Comparison of ENCODE assay signal across 16 cellular contexts in the genomic region with DNA sequence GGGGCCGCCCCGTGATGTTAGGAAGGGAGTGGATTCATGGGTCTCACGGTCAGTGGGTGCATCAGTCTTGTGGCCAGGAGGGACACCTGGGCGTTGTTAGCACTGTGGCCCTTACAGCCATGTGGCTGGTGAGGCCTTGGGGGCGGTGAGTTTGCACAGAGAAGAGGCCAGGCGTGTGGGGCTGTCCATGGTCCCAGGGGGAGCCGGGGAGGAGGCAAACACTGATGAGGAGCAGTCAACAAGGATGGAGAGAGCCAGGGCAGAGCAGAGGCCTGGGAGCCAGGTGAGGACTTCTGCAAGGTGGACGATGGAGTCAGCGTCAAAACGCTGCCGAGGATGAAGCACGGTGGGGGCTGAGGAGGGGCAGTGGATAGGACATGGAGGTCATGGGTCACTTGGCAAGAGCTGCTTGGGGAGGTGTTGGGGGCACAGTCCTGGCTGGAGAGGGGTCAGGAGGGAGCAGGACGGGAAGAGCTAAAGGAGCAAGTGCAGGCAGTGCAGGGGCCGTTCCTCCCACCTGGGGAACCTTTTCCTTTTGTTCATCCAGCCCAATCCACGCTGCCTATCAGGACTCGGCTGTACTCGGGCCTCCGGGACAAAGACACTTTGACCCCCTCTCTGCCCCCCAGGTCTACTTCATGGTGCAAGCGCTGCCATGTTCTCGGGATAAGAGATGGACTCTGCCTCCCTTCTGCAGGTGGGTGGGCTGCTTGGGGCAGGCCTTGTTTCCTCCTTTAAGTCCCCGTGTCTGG.
"Had no signal": no experiment of that assay in that cellular context is flagged by ENCODE, and none has a peak within 500 bp of the region (broad histone marks: within the 10 kb centered on the region; RNA-seq: fewer than 3 reads in every experiment).

No MANE protein-coding gene starts in this region.

- DNase-seq: activated CD4-positive, alpha-beta memory T cell treated with anti-CD3 and anti-CD28 coated beads, Interleukin-2, amount 10 ng/mL, durations not matched to agents 7 days and 5 days; activated CD4-positive, alpha-beta T cell treated with anti-CD3 and anti-CD28 coated beads for 36 hours; activated CD4-positive, alpha-beta T cell treated with anti-CD3 and anti-CD28 coated beads, Interleukin-2, amount 50 U/mL, for 1 hour; activated CD4-positive, CD25-positive, alpha-beta regulatory T cell; activated naive CD4-positive, alpha-beta T cell treated with anti-CD3 and anti-CD28 coated beads, Interleukin-2, amount 50 U/mL, for 16 hours; activated naive CD8-positive, alpha-beta T cell treated with anti-CD3 and anti-CD28 coated beads, Interleukin-2, amount 10 ng/mL, durations not matched to agents 7 days and 5 days; activated T-cell treated with anti-CD3 and anti-CD28 coated beads, Interleukin-2, amount 50 U/mL, for 72 hours; adrenal gland; caudate nucleus; NCI-H1092; NCI-H2171 treated with DMSO at 0.1 percent for 48 hours; NCI-H226; NCI-H526; NCI-H82; SIG-M5 had no signal

- H3K9me3 Mint-ChIP-seq: activated CD4-positive, alpha-beta memory T cell treated with anti-CD3 and anti-CD28 coated beads, Interleukin-2, amount 10 ng/mL, durations not matched to agents 7 days and 5 days; activated naive CD8-positive, alpha-beta T cell treated with anti-CD3 and anti-CD28 coated beads, Interleukin-2, amount 10 ng/mL, durations not matched to agents 7 days and 5 days; activated T-cell treated with anti-CD3 and anti-CD28 coated beads, Interleukin-2, amount 50 U/mL, for 72 hours; activated T-helper 2 cell treated with anti-CD3 and anti-CD28 coated beads, Interferon-gamma antibody, Interleukin-2, Interleukin-4, amounts not matched to agents 10 μg/mL and 5 μg/mL and 100 μg/mL, durations not matched to agents 14 hours and 24 hours and 36 hours had no signal

- H3K27me3 Mint-ChIP-seq: activated CD4-positive, alpha-beta memory T cell treated with anti-CD3 and anti-CD28 coated beads, Interleukin-2, amount 10 ng/mL, durations not matched to agents 7 days and 5 days; activated naive CD8-positive, alpha-beta T cell treated with anti-CD3 and anti-CD28 coated beads, Interleukin-2, amount 10 ng/mL, durations not matched to agents 7 days and 5 days had no signal

- H3K27ac Mint-ChIP-seq: activated CD4-positive, alpha-beta memory T cell treated with anti-CD3 and anti-CD28 coated beads, Interleukin-2, amount 10 ng/mL, durations not matched to agents 7 days and 5 days; activated CD4-positive, alpha-beta T cell treated with anti-CD3 and anti-CD28 coated beads for 36 hours; activated naive CD8-positive, alpha-beta T cell treated with anti-CD3 and anti-CD28 coated beads, Interleukin-2, amount 10 ng/mL, durations not matched to agents 7 days and 5 days; activated T-cell treated with anti-CD3 and anti-CD28 coated beads, Interleukin-2, amount 50 U/mL, for 72 hours; activated T-helper 2 cell treated with anti-CD3 and anti-CD28 coated beads, Interferon-gamma antibody, Interleukin-2, Interleukin-4, amounts not matched to agents 10 μg/mL and 5 μg/mL and 100 μg/mL, durations not matched to agents 14 hours and 24 hours and 36 hours had no signal

- H3K4me3 Mint-ChIP-seq: activated CD4-positive, alpha-beta memory T cell treated with anti-CD3 and anti-CD28 coated beads, Interleukin-2, amount 10 ng/mL, durations not matched to agents 7 days and 5 days; activated CD4-positive, alpha-beta T cell treated with anti-CD3 and anti-CD28 coated beads for 36 hours; activated naive CD8-positive, alpha-beta T cell treated with anti-CD3 and anti-CD28 coated beads, Interleukin-2, amount 10 ng/mL, durations not matched to agents 7 days and 5 days; activated T-cell treated with anti-CD3 and anti-CD28 coated beads, Interleukin-2, amount 50 U/mL, for 72 hours had no signal

- H3K4me1 Mint-ChIP-seq: activated CD4-positive, alpha-beta memory T cell treated with anti-CD3 and anti-CD28 coated beads, Interleukin-2, amount 10 ng/mL, durations not matched to agents 7 days and 5 days; activated CD4-positive, alpha-beta T cell treated with anti-CD3 and anti-CD28 coated beads for 36 hours; activated naive CD8-positive, alpha-beta T cell treated with anti-CD3 and anti-CD28 coated beads, Interleukin-2, amount 10 ng/mL, durations not matched to agents 7 days and 5 days had no signal

- ATAC-seq: activated CD4-positive, alpha-beta T cell treated with anti-CD3 and anti-CD28 coated beads for 36 hours; activated T-cell treated with anti-CD3 and anti-CD28 coated beads, Interleukin-2, amount 50 U/mL, for 72 hours had no signal

- H3K36me3 Mint-ChIP-seq: activated naive CD8-positive, alpha-beta T cell treated with anti-CD3 and anti-CD28 coated beads, Interleukin-2, amount 10 ng/mL, durations not matched to agents 7 days and 5 days had no signal
